Comparison of ENCODE assay signal across 13 cellular contexts in the genomic region with DNA sequence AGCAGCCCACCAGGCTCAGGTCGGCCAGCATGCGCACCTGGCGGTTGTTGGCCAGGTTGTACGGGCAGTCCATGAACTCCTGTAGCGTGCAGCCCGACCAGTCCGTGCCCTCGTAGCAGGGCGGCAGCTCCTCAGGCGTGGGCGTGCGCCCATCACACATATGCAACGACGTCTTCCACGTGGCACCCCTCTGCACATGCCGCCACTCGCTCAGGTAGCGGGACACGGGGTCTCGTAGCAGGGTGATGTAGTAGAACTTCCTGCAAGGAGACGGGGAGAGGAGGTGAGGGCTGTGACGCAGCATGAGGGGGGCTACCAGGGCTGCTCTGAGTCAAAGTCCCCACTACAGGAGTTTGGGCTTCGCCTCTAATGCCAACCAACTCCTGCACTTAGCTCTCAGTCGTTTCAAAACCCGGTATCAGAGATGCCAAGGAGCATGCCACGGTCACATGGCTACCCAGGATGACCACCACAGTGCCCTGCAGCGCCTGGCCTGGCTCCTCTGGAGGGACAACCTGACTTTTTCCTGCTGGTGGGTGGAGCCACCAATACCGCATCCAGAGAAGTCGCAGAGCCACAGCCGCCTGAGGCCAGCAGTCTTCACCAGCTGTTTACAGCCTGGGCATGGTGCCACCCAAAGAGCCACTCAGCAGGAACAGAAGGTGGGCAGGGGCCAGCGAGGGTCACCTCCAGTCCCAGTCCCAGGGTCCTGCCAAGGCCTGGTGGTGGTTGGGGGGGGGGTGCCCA.
"Had no signal": no experiment of that assay in that cellular context is flagged by ENCODE, and none has a peak within 500 bp of the region (broad histone marks: within the 10 kb centered on the region; RNA-seq: fewer than 3 reads in every experiment).

No MANE protein-coding gene starts in this region.

- DNase-seq: activated CD8-positive, alpha-beta T cell treated with anti-CD3 and anti-CD28 coated beads for 36 hours; activated T-cell treated with anti-CD3 and anti-CD28 coated beads for 4 hours; central memory CD4-positive, alpha-beta T cell; dermis blood vessel endothelial cell; glutamatergic neuron; mesenchymal stem cell; small intestine; T1000; transverse colon had no signal

- H3K27ac ChIP-seq: esophagus muscularis mucosa, ovary, transverse colon had no signal

- H3K36me3 ChIP-seq: ovary, transverse colon had no signal

- H3K9me3 ChIP-seq: esophagus muscularis mucosa, ovary, transverse colon had no signal

- H3K27me3 ChIP-seq: esophagus muscularis mucosa, ovary, transverse colon had no signal

- ATAC-seq: activated CD8-positive, alpha-beta T cell treated with anti-CD3 and anti-CD28 coated beads for 36 hours; activated T-helper 17 cell treated with anti-CD3 and anti-CD28 coated beads, Interleukin-2, amount 50 U/mL, for 72 hours; stimulated activated memory B cell treated with anti-CD40 and anti-IgM and Interleukin-4, amounts not matched to agents 10 μg/mL and 1 μg/mL and 100 μg/mL, for 72 hours had no signal

- H3K4me3 ChIP-seq: esophagus muscularis mucosa, ovary, transverse colon had no signal
